Comparison of ENCODE assay signal across 1 cellular context in genomic region chr5:176341325-176342198, GRCh38.
TF ChIP-seq lines count a peak whose summit lies in the region.

No MANE protein-coding gene starts in this region.

TF ChIP-seq in HepG2, 621 proteins besides CTCF, POLR2A, EP300 and RAD21 (continued from another document and continues in another):
- TF ChIP-seq PBX3 (CRISPR knock-in tag; IDR thresholded peaks at IDR 0.05; ENCODE audit: borderline replicate concordance): no peak
- 0 out of 2 replicates have a peak, but pooled peaks have one; percentile 19 for TF ChIP-seq ATF7 (IDR thresholded peaks at IDR 0.05)
- TF ChIP-seq ATF7 (CRISPR knock-in tag; IDR thresholded peaks at IDR 0.05): no peak
- TF ChIP-seq SALL1 (CRISPR knock-in tag; IDR thresholded peaks at IDR 0.05): peak; percentile 31; the same call in 1 of the 2 replicates
- TF ChIP-seq GATAD1 (CRISPR knock-in tag; IDR thresholded peaks at IDR 0.05): no peak
- 0 out of 2 replicates have a peak, but pooled peaks have one; percentile 37 for TF ChIP-seq ZBTB43 (CRISPR knock-in tag; conservative IDR thresholded peaks at IDR 0.05)
- TF ChIP-seq PAWR (CRISPR knock-in tag; IDR thresholded peaks at IDR 0.05; ENCODE audit: borderline replicate concordance): no peak
- TF ChIP-seq SAP130 (CRISPR knock-in tag; IDR thresholded peaks at IDR 0.05; ENCODE audit: low read depth): peak; percentile 49; the same call in 1 of the 2 replicates
- TF ChIP-seq ZNF720 (CRISPR knock-in tag; IDR thresholded peaks at IDR 0.05): no peak
- TF ChIP-seq GATAD2A (CRISPR knock-in tag; IDR thresholded peaks at IDR 0.05): no peak
- TF ChIP-seq XRCC5 (optimal IDR thresholded peaks at IDR 0.05; ENCODE audit: low read length): no peak
- TF ChIP-seq ZMAT5 (CRISPR knock-in tag; IDR thresholded peaks at IDR 0.05; ENCODE audit: borderline replicate concordance, low read depth): no peak
- no peak for TF ChIP-seq BHLHE40 (IDR thresholded peaks at IDR 0.05; ENCODE audit: low read length)
- peak; percentile 35; the same call in 1 of the 2 replicates for TF ChIP-seq ZFY (CRISPR knock-in tag; IDR thresholded peaks at IDR 0.05)
- no peak for TF ChIP-seq GPN1 (CRISPR knock-in tag; IDR thresholded peaks at IDR 0.05; ENCODE audit: borderline replicate concordance)
- no peak for TF ChIP-seq ZNF333 (CRISPR knock-in tag; IDR thresholded peaks at IDR 0.05; ENCODE audit: borderline replicate concordance)
- no peak for TF ChIP-seq SMAD9 (CRISPR knock-in tag; IDR thresholded peaks at IDR 0.05)
- TF ChIP-seq NCOA5 (CRISPR knock-in tag; IDR thresholded peaks at IDR 0.05): no peak
- TF ChIP-seq ZBTB14 (CRISPR knock-in tag; IDR thresholded peaks at IDR 0.05): no peak
- TF ChIP-seq RXRB (CRISPR knock-in tag; IDR thresholded peaks at IDR 0.05; ENCODE audit: borderline replicate concordance): peak; percentile 45; the same call in 1 of the 2 replicates
- TF ChIP-seq HDAC2 (CRISPR knock-in tag; IDR thresholded peaks at IDR 0.05): no peak
- TF ChIP-seq PLRG1 (conservative IDR thresholded peaks at IDR 0.05): no peak
- TF ChIP-seq NFIC (IDR thresholded peaks at IDR 0.05; ENCODE audit: low read length): no peak
- no peak for TF ChIP-seq HNRNPK (IDR thresholded peaks at IDR 0.05; ENCODE audit: low read depth, low read length, poor library complexity, severe bottlenecking)
- 0 out of 2 replicates have a peak, but pooled peaks have one; percentile 41 for TF ChIP-seq IRF2 (CRISPR knock-in tag; IDR thresholded peaks at IDR 0.05)
- no peak for TF ChIP-seq ZSCAN21 (CRISPR knock-in tag; IDR thresholded peaks at IDR 0.05; ENCODE audit: borderline replicate concordance)
- no peak for TF ChIP-seq ZNF432 (CRISPR knock-in tag; IDR thresholded peaks at IDR 0.05; ENCODE audit: borderline replicate concordance)
- TF ChIP-seq JUND (CRISPR knock-in tag; IDR thresholded peaks at IDR 0.05): no peak
- TF ChIP-seq BCLAF1 (IDR thresholded peaks at IDR 0.05): no peak
- no peak for TF ChIP-seq FOXA1 (IDR thresholded peaks at IDR 0.05)
- peak; percentile 66 for TF ChIP-seq FOXA1 (CRISPR knock-in tag; IDR thresholded peaks at IDR 0.05)
- TF ChIP-seq FOXK1 (CRISPR knock-in tag; IDR thresholded peaks at IDR 0.05; ENCODE audit: borderline replicate concordance, low read depth): no peak
- peak; percentile 28; the same call in 1 of the 2 replicates for TF ChIP-seq KDM6A (CRISPR knock-in tag; IDR thresholded peaks at IDR 0.05; ENCODE audit: low read depth)
- TF ChIP-seq SMYD3 (CRISPR knock-in tag; IDR thresholded peaks at IDR 0.05): no peak
- no peak for TF ChIP-seq SP4 (CRISPR knock-in tag; IDR thresholded peaks at IDR 0.05)
- TF ChIP-seq MTF2 (CRISPR knock-in tag; IDR thresholded peaks at IDR 0.05; ENCODE audit: borderline replicate concordance): no peak
- TF ChIP-seq ZNF792 (CRISPR knock-in tag; IDR thresholded peaks at IDR 0.05): no peak
- TF ChIP-seq TEF (CRISPR knock-in tag; IDR thresholded peaks at IDR 0.05): no peak
- no peak for TF ChIP-seq NR2F6 (IDR thresholded peaks at IDR 0.05)
- TF ChIP-seq NR2F6 (CRISPR knock-in tag; IDR thresholded peaks at IDR 0.05): no peak; the same call in 1 of the 2 replicates
- no peak for TF ChIP-seq TBX3 (IDR thresholded peaks at IDR 0.05; ENCODE audit: borderline replicate concordance)
- TF ChIP-seq PTBP1 (IDR thresholded peaks at IDR 0.05; ENCODE audit: low read depth, low read length, poor library complexity, severe bottlenecking): no peak
- no peak for TF ChIP-seq FOXO4 (CRISPR knock-in tag; conservative IDR thresholded peaks at IDR 0.05)
- no peak for TF ChIP-seq ZNF180 (CRISPR knock-in tag; IDR thresholded peaks at IDR 0.05; ENCODE audit: borderline replicate concordance, low read depth)
- TF ChIP-seq FOXP1 (IDR thresholded peaks at IDR 0.05): no peak
- TF ChIP-seq FOXP1 (CRISPR knock-in tag; IDR thresholded peaks at IDR 0.05): no peak
- TF ChIP-seq PAX8 (CRISPR knock-in tag; IDR thresholded peaks at IDR 0.05; ENCODE audit: borderline replicate concordance): no peak
- no peak for TF ChIP-seq BRF2 (CRISPR knock-in tag; IDR thresholded peaks at IDR 0.05)
- TF ChIP-seq ZBTB33 (CRISPR knock-in tag; IDR thresholded peaks at IDR 0.05): no peak
- no peak for TF ChIP-seq ZNF24 (IDR thresholded peaks at IDR 0.05)
- no peak for TF ChIP-seq ZNF296 (CRISPR knock-in tag; conservative IDR thresholded peaks at IDR 0.05)
- no peak for TF ChIP-seq NFE2L2 (IDR thresholded peaks at IDR 0.05; ENCODE audit: low read length)
- TF ChIP-seq ZBTB49 (CRISPR knock-in tag; IDR thresholded peaks at IDR 0.05; ENCODE audit: borderline replicate concordance): no peak
- 0 out of 2 replicates have a peak, but pooled peaks have one; percentile 16 for TF ChIP-seq ZNF331 (CRISPR knock-in tag; IDR thresholded peaks at IDR 0.05)
- no peak for TF ChIP-seq ZNF572 (CRISPR knock-in tag; IDR thresholded peaks at IDR 0.05)
- no peak for TF ChIP-seq AGO2 (optimal IDR thresholded peaks at IDR 0.05; ENCODE audit: low read depth, low read length)
- no peak for TF ChIP-seq ZNF83 (CRISPR knock-in tag; IDR thresholded peaks at IDR 0.05; ENCODE audit: borderline replicate concordance)
- TF ChIP-seq CREB1 (IDR thresholded peaks at IDR 0.05): peak; percentile 66
- TF ChIP-seq CREB1 (CRISPR knock-in tag; IDR thresholded peaks at IDR 0.05): no peak
- TF ChIP-seq NRL (CRISPR knock-in tag; IDR thresholded peaks at IDR 0.05; ENCODE audit: borderline replicate concordance): no peak
- TF ChIP-seq ZNF713 (CRISPR knock-in tag; IDR thresholded peaks at IDR 0.05): no peak
- TF ChIP-seq MED1 (CRISPR knock-in tag; IDR thresholded peaks at IDR 0.05): peak; percentile 49
